In genomic region chr16:17367932-17368331, GRCh38 we compare ENCODE assay signal across 11 cellular contexts.
DNase-seq lines count a peak whose midpoint lies in the region; FAIRE-seq and TF ChIP-seq lines count a peak whose summit lies in the region.
"Had no signal": no experiment of that assay in that cellular context is flagged by ENCODE, and none has a peak within 500 bp of the region (broad histone marks: within the 10 kb centered on the region; RNA-seq: fewer than 3 reads in every experiment).

No MANE protein-coding gene starts in this region.

- H3K4me3 ChIP-seq in SJSA1 (no peak overlapping the region), H1 (ENCODE audit: extremely low read depth in 1 of 4, insufficient read depth in 2 of 4, low read depth in 3 of 4, low read length in 4 of 4) (no peak overlapping the region)
- H3K4me3 ChIP-seq: colonic mucosa, uterus had no signal

- WGBS in H1 (ENCODE audit: extremely low coverage in 1 of 2, insufficient coverage in 1 of 2, insufficient read length in 1 of 2, insufficient replicate concordance in 2 of 2, low coverage in 1 of 2, low lambda C conversion rate in 2 of 2, missing lambda C conversion rate in 1 of 2), 2 experiments = 16% methylated on average over 10 of the region's 10 CpGs; no CpG with 5 or more reads in 1 of the 2 experiments

- H2BK12ac ChIP-seq in H1 (ENCODE audit: low read depth, low read length) = no peak overlapping the region

- H3K4me1 ChIP-seq in SJSA1 (replicated peaks) (peaks cover 95% of the 10 kb centered on the region), H1 (replicated peaks in 1 of 4; ENCODE audit: control insufficient read depth in 3 of 4, insufficient read depth in 4 of 4, low read length in 3 of 4) (peaks cover 0 to 31% (median 23%) of the 10 kb centered on the region in 4 experiments; a peak in 6 of 7 replicates)

- no peak overlapping the region for H2AFZ ChIP-seq in H1 (ENCODE audit: low read length)

- H3K9me3 Mint-ChIP-seq in T-helper 2 cell treated with Interferon-gamma antibody and Interleukin-4, amounts not matched to agents 5 μg/mL and 100 μg/mL, for 36 hours = no peaks in the 10 kb centered on the region

- no peak overlapping the region for H3K14ac ChIP-seq in H1 (ENCODE audit: insufficient read length)

- POLR2A ChIA-PET in H1 (lab: Charles Lee; ENCODE audit: partially characterized antibody) = no interaction called here

- TF ChIP-seq EP300 in H1 (IDR thresholded peaks at IDR 0.05; ENCODE audit: borderline replicate concordance in 1 of 2, low read depth in 2 of 2, low read length in 2 of 2) = no peak

- no peak overlapping the region for H3K9ac ChIP-seq in H1 (replicated peaks in 1 of 4; ENCODE audit: extremely low read depth in 1 of 4, low read depth in 3 of 4, low read length in 3 of 4)

- FAIRE-seq in H1 (lab: Jason Lieb, UNC) (peak; percentile 36), HTR-8/SVneo (lab: Jason Lieb, UNC) (no peak)

- H2BK120ac ChIP-seq in H1 (replicated peaks; ENCODE audit: low read depth, low read length) = peak overlapping the region; percentile 14

- H3K27ac ChIP-seq in SJSA1 (peak overlapping the region; percentile 87), H1 (ENCODE audit: low read depth, low read length) (no peak overlapping the region)
- H3K27ac ChIP-seq: uterus had no signal

- H3K36me3 Mint-ChIP-seq in T-helper 2 cell treated with Interferon-gamma antibody and Interleukin-4, amounts not matched to agents 5 μg/mL and 100 μg/mL, for 36 hours (ENCODE audit: low read depth) = peaks cover 38% of the 10 kb centered on the region

- no peaks in the 10 kb centered on the region for H3K23me2 ChIP-seq in H1 (ENCODE audit: low read depth, low read length)

- peak overlapping the region; percentile 71; the same call in 1 of the 2 replicates for H2BK5ac ChIP-seq in H1 (ENCODE audit: low read depth, low read length)

- TF ChIP-seq RAD21 in H1 (IDR thresholded peaks at IDR 0.05 in 1 of 2, conservative IDR thresholded peaks at IDR 0.05 in 1 of 2; ENCODE audit: low read depth in 2 of 2, low read length in 2 of 2) = peak; percentile 33 to 55; a peak in 3 of 4 replicates

- H3K23ac ChIP-seq in H1 (ENCODE audit: insufficient read length) = no peak overlapping the region

- no peaks in the 10 kb centered on the region for H3K27me3 ChIP-seq in SJSA1 (replicated peaks)
- no peaks in the 10 kb centered on the region for H3K27me3 ChIP-seq in H1 (replicated peaks in 1 of 4; ENCODE audit: control insufficient read depth in 3 of 4, extremely low read depth in 1 of 4, insufficient read depth in 3 of 4, low read length in 3 of 4)
- H3K27me3 ChIP-seq: colonic mucosa, uterus had no signal

- peak overlapping the region; percentile 54 for H3K4me3 Mint-ChIP-seq in T-helper 2 cell treated with Interferon-gamma antibody and Interleukin-4, amounts not matched to agents 5 μg/mL and 100 μg/mL, for 36 hours

- peak; percentile 33 to 50 (median 39) for TF ChIP-seq CTCF in H1 (IDR thresholded peaks at IDR 0.05; ENCODE audit: control extremely low read depth in 1 of 3, insufficient read depth in 1 of 3, low read depth in 1 of 3, low read length in 3 of 3)

- H4K8ac ChIP-seq in H1 (ENCODE audit: extremely low read depth, insufficient read depth, low read length) = no peak overlapping the region

- H2AK5ac ChIP-seq in H1 (ENCODE audit: low read depth, low read length) = 0 out of 2 replicates have a peak overlapping the region, but pooled peaks have one; percentile 98

- H3K36me3 ChIP-seq in SJSA1 = no peaks in the 10 kb centered on the region
- H3K36me3 ChIP-seq in H1 (ENCODE audit: control insufficient read depth in 2 of 4, insufficient read depth in 4 of 4, low read length in 3 of 4) = no peaks in the 10 kb centered on the region
- H3K36me3 ChIP-seq: colonic mucosa, uterus had no signal

- H2BK15ac ChIP-seq in H1 (ENCODE audit: low read length) = no peak overlapping the region

- H3K4me1 Mint-ChIP-seq in T-helper 2 cell treated with Interferon-gamma antibody and Interleukin-4, amounts not matched to agents 5 μg/mL and 100 μg/mL, for 36 hours (ENCODE audit: low read depth) = peaks cover 93% of the 10 kb centered on the region

- H3K79me2 ChIP-seq in H1 (ENCODE audit: control insufficient read depth in 1 of 2, insufficient read depth in 2 of 2, low read length in 2 of 2) = peaks cover 0 to 4% of the 10 kb centered on the region in 2 experiments; a peak in 1 of 4 replicates

- no peak for TF ChIP-seq POLR2A in H1 (IDR thresholded peaks at IDR 0.05; ENCODE audit: control extremely low read depth in 1 of 2, low read depth in 2 of 2, low read length in 2 of 2)

- H2BK20ac ChIP-seq in H1 (ENCODE audit: low read length) = peak overlapping the region; percentile 73; the same call in 1 of the 2 replicates

- no peak overlapping the region for H3K56ac ChIP-seq in H1 (replicated peaks; ENCODE audit: insufficient read length, low read depth, low read length)

- peak overlapping the region; percentile 17 to 26; a peak in 2 of 4 replicates for H3K4me2 ChIP-seq in H1 (ENCODE audit: insufficient read depth in 1 of 2, low read depth in 2 of 2, low read length in 2 of 2)

- DNase-seq in T-helper 2 cell treated with Interferon-gamma antibody and Interleukin-4, amounts not matched to agents 5 μg/mL and 100 μg/mL, for 36 hours (ENCODE audit: low spot score) = no peak
- DNase-seq in T-helper 2 cell (no peak), SJSA1 (ENCODE audit: low read depth in 1 of 2, low spot score in 2 of 2) (peak; percentile 96 to 97), H1 (ENCODE audit: low read depth in 1 of 2, low spot score in 2 of 2) (peak; percentile 70 to 82), smooth muscle cell of the brain vasculature (ENCODE audit: low read depth, low spot score) (peak; percentile 46), NCI-H446 (lab: John Stamatoyannopoulos, UW) (no peak), HTR-8/SVneo (ENCODE audit: insufficient read length, low spot score) (no peak)
- DNase-seq in effector CD8-positive, alpha-beta T cell (lab: John Stamatoyannopoulos, UW) = no peak
- DNase-seq: ACHN, colonic mucosa had no signal

- H3K27ac Mint-ChIP-seq in T-helper 2 cell treated with Interferon-gamma antibody and Interleukin-4, amounts not matched to agents 5 μg/mL and 100 μg/mL, for 36 hours = peak overlapping the region; percentile 87

- no peak overlapping the region for H4K5ac ChIP-seq in H1 (ENCODE audit: insufficient read length, low read depth, low read length)

- no peak overlapping the region for H3K4ac ChIP-seq in H1 (replicated peaks; ENCODE audit: insufficient read length, low read depth, low read length)

- no peaks in the 10 kb centered on the region; the same call in 1 of the 2 replicates for H3K79me1 ChIP-seq in H1 (ENCODE audit: low read depth, low read length)

- no peak overlapping the region for H3K18ac ChIP-seq in H1 (ENCODE audit: extremely low read depth, low read length)

- H4K20me1 ChIP-seq in H1 (replicated peaks in 1 of 2; ENCODE audit: control insufficient read depth in 1 of 2, insufficient read depth in 2 of 2, low read length in 2 of 2) = peaks cover 0 to 2% of the 10 kb centered on the region in 2 experiments

- CTCF ChIA-PET in H1 (lab: Charles Lee; ENCODE audit: partially characterized antibody) = interaction anchor here (0.7 to 2.5 kb wide), 10 partner anchors 8 to 78 kb away, joined by 3 to 14 read pairs (median 3); no protein-coding TSS in a partner anchor

- no peak overlapping the region for H4K91ac ChIP-seq in H1 (replicated peaks; ENCODE audit: insufficient read length, low read length)

- H3K27me3 Mint-ChIP-seq in T-helper 2 cell treated with Interferon-gamma antibody and Interleukin-4, amounts not matched to agents 5 μg/mL and 100 μg/mL, for 36 hours (ENCODE audit: low read depth) = no peaks in the 10 kb centered on the region

- H3K9me3 ChIP-seq in SJSA1 (replicated peaks) = no peaks in the 10 kb centered on the region
- no peaks in the 10 kb centered on the region for H3K9me3 ChIP-seq in H1 (ENCODE audit: insufficient read depth in 2 of 2, low read depth in 1 of 2, low read length in 1 of 2)
- H3K9me3 ChIP-seq: colonic mucosa, uterus had no signal

TF ChIP-seq in H1, 55 proteins besides CTCF, POLR2A, EP300 and RAD21:
- TF ChIP-seq HDAC2 (IDR thresholded peaks at IDR 0.05; ENCODE audit: borderline replicate concordance in 1 of 2, low read depth in 2 of 2, low read length in 2 of 2) (no peak), NANOG (IDR thresholded peaks at IDR 0.05; ENCODE audit: insufficient read depth, low read depth, low read length, poor library complexity, severe bottlenecking) (no peak), CREB1 (IDR thresholded peaks at IDR 0.05) (peak; percentile 21; the same call in 1 of the 2 replicates), GABPA (IDR thresholded peaks at IDR 0.05; ENCODE audit: borderline replicate concordance, insufficient read depth, low read length) (0 out of 2 replicates have a peak, but pooled peaks have one; percentile 30), MAFK (IDR thresholded peaks at IDR 0.05; ENCODE audit: low read depth, low read length) (0 out of 2 replicates have a peak, but pooled peaks have one; percentile 39), TCF12 (IDR thresholded peaks at IDR 0.05; ENCODE audit: low read depth, low read length) (0 out of 2 replicates have a peak, but pooled peaks have one; percentile 47)

Comparison
In these comparisons a context has a peak if more than half of its experiments do, and no peak if none do; other contexts are left out.
1. DNase-seq: peak in SJSA1 (2 of 2), H1 (2 of 2) and smooth muscle cell of the brain vasculature (single experiment); none in T-helper 2 cell treated with Interferon-gamma antibody and Interleukin-4, amounts not matched to agents 5 μg/mL and 100 μg/mL, for 36 hours (single experiment), T-helper 2 cell (0 of 5), effector CD8-positive, alpha-beta T cell (single experiment), NCI-H446 (0 of 2) and HTR-8/SVneo (single experiment).